Comparison of ENCODE assay signal across 18 cellular contexts in genomic region chr15:48536681-48537091, GRCh38.
DNase-seq lines count a peak whose midpoint lies in the region; ATAC-seq, FAIRE-seq and TF ChIP-seq lines count a peak whose summit lies in the region.
"Had no signal": no experiment of that assay in that cellular context is flagged by ENCODE, and none has a peak within 500 bp of the region (broad histone marks: within the 10 kb centered on the region; RNA-seq: fewer than 3 reads in every experiment).

No MANE protein-coding gene starts in this region.

- H3K36me3 Mint-ChIP-seq in astrocyte (ENCODE audit: low read depth, unreplicated experiment) (peaks cover 28% of the 10 kb centered on the region), nephron progenitor cell (ENCODE audit: low read depth) (no peaks in the 10 kb centered on the region)

- H3K27me3 ChIP-seq in astrocyte (ENCODE audit: insufficient read depth, low read length) = no peaks in the 10 kb centered on the region
- H3K27me3 ChIP-seq: cardiac muscle cell, pancreas had no signal

- peak; percentile 13 for FAIRE-seq in astrocyte (lab: Jason Lieb, UNC)
- FAIRE-seq: pancreas had no signal

- H3K4me1 Mint-ChIP-seq in astrocyte (ENCODE audit: low read depth, unreplicated experiment) (peaks cover 15% of the 10 kb centered on the region), nephron progenitor cell (peaks cover 14% of the 10 kb centered on the region)
- H3K4me1 Mint-ChIP-seq: B cell had no signal

- H3K9me3 Mint-ChIP-seq in astrocyte (ENCODE audit: unreplicated experiment) (no peaks in the 10 kb centered on the region), nephron progenitor cell (no peaks in the 10 kb centered on the region)

- H3K9ac ChIP-seq in astrocyte (ENCODE audit: low read length) = peak overlapping the region; percentile 11

- H4K20me1 ChIP-seq in astrocyte (ENCODE audit: insufficient read depth, low read length) = peaks cover 18% of the 10 kb centered on the region

- ATAC-seq in GM18858 (IDR thresholded peaks at IDR 0.05; ENCODE audit: unreplicated experiment) (no peak), GM19035 (IDR thresholded peaks at IDR 0.05; ENCODE audit: unreplicated experiment) (no peak)
- ATAC-seq: activated CD8-positive, alpha-beta T cell treated with anti-CD3 and anti-CD28 coated beads, Interleukin-2, amount 10 ng/mL, durations not matched to agents 7 days and 5 days had no signal

- H3K27me3 Mint-ChIP-seq in astrocyte (ENCODE audit: low read depth, unreplicated experiment) (no peaks in the 10 kb centered on the region), nephron progenitor cell (ENCODE audit: low read depth, poor library complexity) (no peaks in the 10 kb centered on the region)

- DNase-seq in AG20443 (ENCODE audit: low spot score) (peak; percentile 25), astrocyte (ENCODE audit: low read depth) (peak; percentile 60), glomerular endothelial cell (ENCODE audit: extremely low read depth, low read depth, low spot score) (peak; percentile 68), nephron progenitor cell (no peak), T1000 (lab: John Stamatoyannopoulos, UW) (no peak), DMS153 treated with DMSO at 0.1 percent for 48 hours (lab: John Stamatoyannopoulos, UW; ENCODE audit: unreplicated experiment) (no peak)
- DNase-seq: activated CD8-positive, alpha-beta T cell treated with anti-CD3 and anti-CD28 coated beads, Interleukin-2, amount 10 ng/mL, durations not matched to agents 7 days and 5 days; activated effector memory CD4-positive, alpha-beta T cell treated with anti-CD3 and anti-CD28 coated beads, Interleukin-2, amount 50 U/mL, for 16 hours; DMS53; hypothalamus; mesendoderm; MV-4-11; pancreas; SIG-M5 had no signal

- H3K4me3 ChIP-seq in astrocyte (ENCODE audit: insufficient read depth, low read depth, low read length) = no peak overlapping the region
- H3K4me3 ChIP-seq: cardiac muscle cell, pancreas had no signal

- no peaks in the 10 kb centered on the region for H3K9me3 ChIP-seq in astrocyte (ENCODE audit: insufficient read depth, low read depth, low read length)
- H3K9me3 ChIP-seq: pancreas had no signal

- H3K4me3 Mint-ChIP-seq in astrocyte (ENCODE audit: unreplicated experiment) (no peak overlapping the region), nephron progenitor cell (no peak overlapping the region)
- H3K4me3 Mint-ChIP-seq: activated CD8-positive, alpha-beta T cell treated with anti-CD3 and anti-CD28 coated beads, Interleukin-2, amount 10 ng/mL, durations not matched to agents 7 days and 5 days; B cell had no signal

- H3K27ac Mint-ChIP-seq in astrocyte (ENCODE audit: unreplicated experiment) (peak overlapping the region; percentile 26), nephron progenitor cell (peak overlapping the region; percentile 88)
- H3K27ac Mint-ChIP-seq: activated CD8-positive, alpha-beta T cell treated with anti-CD3 and anti-CD28 coated beads, Interleukin-2, amount 10 ng/mL, durations not matched to agents 7 days and 5 days; B cell had no signal

- H3K4me2 ChIP-seq in astrocyte (ENCODE audit: low read length) = no peak overlapping the region

- H3K4me1 ChIP-seq in astrocyte (ENCODE audit: insufficient read depth, low read length) = peaks cover 7% of the 10 kb centered on the region
- H3K4me1 ChIP-seq: pancreas had no signal

- peaks cover 70% of the 10 kb centered on the region for H3K79me2 ChIP-seq in astrocyte (ENCODE audit: insufficient read depth, low read length)

- TF ChIP-seq CTCF in astrocyte (IDR thresholded peaks at IDR 0.05; ENCODE audit: insufficient read depth, low read depth, low read length) (no peak), nephron progenitor cell (IDR thresholded peaks at IDR 0.05) (no peak)

- H2AFZ ChIP-seq in astrocyte (ENCODE audit: low read depth, low read length) = no peak overlapping the region

- H3K36me3 ChIP-seq in astrocyte (ENCODE audit: insufficient read depth, low read length) = peaks cover 56% of the 10 kb centered on the region
- H3K36me3 ChIP-seq: cardiac muscle cell, pancreas had no signal

- H3K27ac ChIP-seq in astrocyte (ENCODE audit: low read depth, low read length) = peak overlapping the region; percentile 14
- H3K27ac ChIP-seq: cardiac muscle cell, pancreas had no signal

Comparison
In these comparisons a context has a peak if more than half of its experiments do, and no peak if none do; other contexts are left out.
1. DNase-seq: peak in AG20443 (single experiment), astrocyte (single experiment) and glomerular endothelial cell (single experiment); none in nephron progenitor cell (single experiment), T1000 (single experiment) and DMS153 treated with DMSO at 0.1 percent for 48 hours (single experiment).